ENCODE assay signal across 25 cellular contexts in the genomic region with DNA sequence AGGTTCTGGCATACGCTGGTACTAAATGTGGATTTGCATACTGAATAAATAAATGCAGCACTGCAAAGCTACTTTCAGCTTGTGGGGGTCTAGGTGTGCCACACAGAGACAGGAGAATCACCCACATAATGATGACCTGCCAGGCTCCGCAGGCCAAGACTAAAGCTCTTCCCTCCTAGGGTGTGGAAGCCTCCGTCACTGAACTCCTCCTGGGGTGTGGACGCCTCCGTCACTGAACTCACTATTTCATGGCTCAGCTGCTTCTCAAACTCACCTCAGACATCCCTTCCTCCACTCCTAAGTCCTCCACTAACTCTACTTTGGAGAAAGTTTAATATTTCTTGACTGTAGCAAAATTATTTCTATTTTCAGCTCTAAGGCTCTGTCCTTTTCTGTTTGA.
"Had no signal": no experiment of that assay in that cellular context is flagged by ENCODE, and none has a peak within 500 bp of the region (broad histone marks: within the 10 kb centered on the region; RNA-seq: fewer than 3 reads in every experiment).

No MANE protein-coding gene starts in this region.

- H3K27ac ChIP-seq: adrenal gland, body of pancreas, coronary artery, esophagus muscularis mucosa, foreskin keratinocyte, heart left ventricle, uterus, VCaP had no signal

- H3K27me3 ChIP-seq: adrenal gland, body of pancreas, esophagus muscularis mucosa, foreskin keratinocyte, heart left ventricle, uterus had no signal

- H3K27me3 Mint-ChIP-seq: activated naive CD8-positive, alpha-beta T cell treated with anti-CD3 and anti-CD28 coated beads for 36 hours; naive thymus-derived CD4-positive, alpha-beta T cell; stimulated activated naive CD8-positive, alpha-beta T cell treated with anti-CD3 and anti-CD28 coated beads, Interleukin-15, Interleukin-2, amounts not matched to agents 100 ng/mL and 50 ng/mL, for 24 hours; type B pancreatic cell had no signal

- DNase-seq: activated CD4-positive, alpha-beta T cell treated with anti-CD3 and anti-CD28 coated beads for 4 hours; activated CD4-positive, alpha-beta T cell treated with anti-CD3 and anti-CD28 coated beads, Interleukin-2, amount 50 U/mL, for 4 hours; activated CD8-positive, alpha-beta memory T cell treated with anti-CD3 and anti-CD28 coated beads, Interleukin-2, amount 50 U/mL, for 4 hours; activated effector memory CD4-positive, alpha-beta T cell treated with anti-CD3 and anti-CD28 coated beads, Interleukin-2, amount 50 U/mL, for 16 hours; activated naive CD4-positive, alpha-beta T cell treated with anti-CD3 and anti-CD28 coated beads for 36 hours; activated naive CD8-positive, alpha-beta T cell treated with anti-CD3 and anti-CD28 coated beads for 36 hours; activated T-cell treated with anti-CD3 and anti-CD28 coated beads, Interleukin-2, amount 50 U/mL, for 1 hour; adrenal gland; aorta; body of pancreas; foreskin keratinocyte; heart left ventricle; hypothalamus; midbrain; naive thymus-derived CD4-positive, alpha-beta T cell; right cardiac atrium; stimulated activated CD4-positive, alpha-beta T cell treated with anti-CD3 and anti-CD28 coated beads, Interleukin-15, amount 100 ng/mL, for 24 hours; stimulated activated CD4-positive, alpha-beta T cell treated with anti-CD3 and anti-CD28 coated beads, Interleukin-2, amount 100 ng/mL, for 24 hours; uterus had no signal

- H3K4me1 Mint-ChIP-seq: activated naive CD8-positive, alpha-beta T cell treated with anti-CD3 and anti-CD28 coated beads for 36 hours had no signal

- H3K4me3 Mint-ChIP-seq: activated naive CD4-positive, alpha-beta T cell treated with anti-CD3 and anti-CD28 coated beads for 36 hours; activated naive CD8-positive, alpha-beta T cell treated with anti-CD3 and anti-CD28 coated beads for 36 hours; activated T-helper 1 cell treated with anti-CD3 and anti-CD28 coated beads, Interleukin-12 subunit alpha, Interleukin-12 subunit beta, Interleukin-2, Interleukin-4 antibody, amounts not matched to agents 30 ng/mL and 10 ng/mL and 1 ng/mL, durations not matched to agents 14 hours and 24 hours and 36 hours; naive thymus-derived CD4-positive, alpha-beta T cell; stimulated activated naive CD8-positive, alpha-beta T cell treated with anti-CD3 and anti-CD28 coated beads, Interleukin-15, Interleukin-2, amounts not matched to agents 100 ng/mL and 50 ng/mL, for 24 hours; type B pancreatic cell had no signal

- ATAC-seq: body of pancreas; foreskin keratinocyte; heart left ventricle; naive thymus-derived CD4-positive, alpha-beta T cell; right cardiac atrium had no signal

- H3K4me3 ChIP-seq: adrenal gland, body of pancreas, coronary artery, esophagus muscularis mucosa, heart left ventricle, uterus had no signal

- H3K27ac Mint-ChIP-seq: activated naive CD4-positive, alpha-beta T cell treated with anti-CD3 and anti-CD28 coated beads for 36 hours; activated naive CD8-positive, alpha-beta T cell treated with anti-CD3 and anti-CD28 coated beads for 36 hours; activated T-helper 1 cell treated with anti-CD3 and anti-CD28 coated beads, Interleukin-12 subunit alpha, Interleukin-12 subunit beta, Interleukin-2, Interleukin-4 antibody, amounts not matched to agents 30 ng/mL and 10 ng/mL and 1 ng/mL, durations not matched to agents 14 hours and 24 hours and 36 hours; stimulated activated naive CD8-positive, alpha-beta T cell treated with anti-CD3 and anti-CD28 coated beads, Interleukin-15, Interleukin-2, amounts not matched to agents 100 ng/mL and 50 ng/mL, for 24 hours; type B pancreatic cell had no signal

- H3K9me3 Mint-ChIP-seq: activated naive CD4-positive, alpha-beta T cell treated with anti-CD3 and anti-CD28 coated beads for 36 hours; activated naive CD8-positive, alpha-beta T cell treated with anti-CD3 and anti-CD28 coated beads for 36 hours; activated T-helper 1 cell treated with anti-CD3 and anti-CD28 coated beads, Interleukin-12 subunit alpha, Interleukin-12 subunit beta, Interleukin-2, Interleukin-4 antibody, amounts not matched to agents 30 ng/mL and 10 ng/mL and 1 ng/mL, durations not matched to agents 14 hours and 24 hours and 36 hours; naive thymus-derived CD4-positive, alpha-beta T cell; stimulated activated naive CD8-positive, alpha-beta T cell treated with anti-CD3 and anti-CD28 coated beads, Interleukin-15, Interleukin-2, amounts not matched to agents 100 ng/mL and 50 ng/mL, for 24 hours; type B pancreatic cell had no signal
